Comparison of ENCODE assay signal across 1 cellular context in the genomic region with DNA sequence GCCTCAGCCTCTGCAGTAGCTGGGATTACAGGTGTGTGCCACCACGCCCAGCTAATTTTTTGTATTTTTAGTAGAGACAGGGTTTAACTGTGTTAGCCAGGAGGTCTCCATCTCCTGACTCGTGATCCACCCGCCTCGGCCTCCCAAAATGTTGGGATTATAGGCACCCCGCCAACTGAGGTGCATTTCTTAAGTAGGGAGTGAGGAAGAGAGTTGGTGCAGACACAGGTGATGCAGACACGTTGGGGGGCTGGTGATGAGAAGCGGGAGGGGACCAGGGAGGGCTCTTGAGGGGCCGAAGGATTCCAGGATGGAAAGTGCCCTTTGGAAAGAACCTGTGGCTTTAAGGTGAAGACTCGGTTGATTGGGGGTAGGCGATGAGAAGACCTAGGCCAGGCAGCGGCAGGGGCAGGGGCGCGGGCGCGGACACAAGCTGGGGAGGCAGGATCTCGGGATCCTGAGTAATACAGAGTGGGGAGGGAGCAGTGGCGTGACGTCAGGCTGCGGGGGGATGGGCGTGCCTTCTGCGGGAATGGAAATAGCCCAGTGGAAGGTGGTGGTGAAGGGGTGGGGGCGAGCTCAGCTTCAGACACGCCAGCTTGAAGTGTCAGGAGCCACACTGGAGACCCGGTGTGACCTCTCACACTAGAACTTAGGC.
TF ChIP-seq lines count a peak whose summit lies in the region.

No MANE protein-coding gene starts in this region.

TF ChIP-seq in K562, 482 proteins besides CTCF, POLR2A, EP300 and RAD21 (continued from another document):
- TF ChIP-seq, protein P1, sequence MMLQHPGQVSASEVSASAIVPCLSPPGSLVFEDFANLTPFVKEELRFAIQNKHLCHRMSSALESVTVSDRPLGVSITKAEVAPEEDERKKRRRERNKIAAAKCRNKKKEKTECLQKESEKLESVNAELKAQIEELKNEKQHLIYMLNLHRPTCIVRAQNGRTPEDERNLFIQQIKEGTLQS (IDR thresholded peaks at IDR 0.05), result peak; percentile 83
- TF ChIP-seq, protein P1 (CRISPR knock-in tag; conservative IDR thresholded peaks at IDR 0.05), result no peak
- TF ChIP-seq JUN (IDR thresholded peaks at IDR 0.05; ENCODE audit: borderline replicate concordance, low read depth, low read length) (peak; percentile 66; the same call in 1 of the 2 replicates), JUN (CRISPR knock-in tag; IDR thresholded peaks at IDR 0.05; ENCODE audit: borderline replicate concordance) (no peak), RFX7 (CRISPR knock-in tag; IDR thresholded peaks at IDR 0.05) (no peak), ATF7 (IDR thresholded peaks at IDR 0.05) (peak; percentile 89), JUND (IDR thresholded peaks at IDR 0.05; ENCODE audit: borderline replicate concordance, low read depth, low read length) (peak; percentile 89), JUND (tag; IDR thresholded peaks at IDR 0.05; ENCODE audit: borderline replicate concordance, low read depth, low read length) (peak; percentile 70; the same call in 1 of the 3 replicates), ETS2 (tag; IDR thresholded peaks at IDR 0.05; ENCODE audit: borderline replicate concordance, poor library complexity, severe bottlenecking) (no peak), CHCHD3 (CRISPR knock-in tag; IDR thresholded peaks at IDR 0.05) (no peak), NRF1 (conservative IDR thresholded peaks at IDR 0.05 in 1 of 2, IDR thresholded peaks at IDR 0.05 in 1 of 2) (peak; percentile 18 to 36; a peak in 2 of 4 replicates), FIP1L1 (IDR thresholded peaks at IDR 0.05; ENCODE audit: low read depth, low read length, poor library complexity, severe bottlenecking) (no peak), TOE1 (IDR thresholded peaks at IDR 0.05; ENCODE audit: borderline replicate concordance) (no peak; the same call in none of the 2 replicates), TOE1 (CRISPR knock-in tag; IDR thresholded peaks at IDR 0.05; ENCODE audit: borderline replicate concordance, low read depth) (0 out of 2 replicates have a peak, but pooled peaks have one; percentile 27), POLR2G (IDR thresholded peaks at IDR 0.05; ENCODE audit: low read depth, low read length) (0 out of 2 replicates have a peak, but pooled peaks have one; percentile 29), FOXK2 (conservative IDR thresholded peaks at IDR 0.05 in 1 of 2, IDR thresholded peaks at IDR 0.05 in 1 of 2; ENCODE audit: low read depth in 2 of 2) (peak; percentile 39 to 50; a peak in 1 of 4 replicates), HDAC1 (IDR thresholded peaks at IDR 0.05) (0 out of 4 replicates have a peak, but pooled peaks of 1 of the 2 experiments have one; percentile 10), CHD2 (IDR thresholded peaks at IDR 0.05; ENCODE audit: low read depth, low read length) (peak; percentile 73), RCOR1 (IDR thresholded peaks at IDR 0.05; ENCODE audit: borderline replicate concordance in 1 of 2, low read depth in 2 of 2, low read length in 2 of 2) (no peak; a peak in 1 of 4 replicates), YY1 (IDR thresholded peaks at IDR 0.05; ENCODE audit: borderline replicate concordance in 1 of 3, control insufficient read depth in 1 of 3, extremely low read depth in 1 of 3, insufficient read depth in 3 of 3, insufficient read length in 1 of 3, insufficient replicate concordance in 2 of 3, low read depth in 1 of 3, low read length in 2 of 3) (peak in 1 of 3 experiments; percentile 7), PHF21A (IDR thresholded peaks at IDR 0.05; ENCODE audit: borderline replicate concordance, low read depth) (0 out of 2 replicates have a peak, but pooled peaks have one; percentile 38), SREBF1 (IDR thresholded peaks at IDR 0.05; ENCODE audit: borderline replicate concordance, low read depth, low read length) (no peak), NFRKB (IDR thresholded peaks at IDR 0.05; ENCODE audit: low read depth) (0 out of 2 replicates have a peak, but pooled peaks have one; percentile 29)
- TF ChIP-seq, protein P2, sequence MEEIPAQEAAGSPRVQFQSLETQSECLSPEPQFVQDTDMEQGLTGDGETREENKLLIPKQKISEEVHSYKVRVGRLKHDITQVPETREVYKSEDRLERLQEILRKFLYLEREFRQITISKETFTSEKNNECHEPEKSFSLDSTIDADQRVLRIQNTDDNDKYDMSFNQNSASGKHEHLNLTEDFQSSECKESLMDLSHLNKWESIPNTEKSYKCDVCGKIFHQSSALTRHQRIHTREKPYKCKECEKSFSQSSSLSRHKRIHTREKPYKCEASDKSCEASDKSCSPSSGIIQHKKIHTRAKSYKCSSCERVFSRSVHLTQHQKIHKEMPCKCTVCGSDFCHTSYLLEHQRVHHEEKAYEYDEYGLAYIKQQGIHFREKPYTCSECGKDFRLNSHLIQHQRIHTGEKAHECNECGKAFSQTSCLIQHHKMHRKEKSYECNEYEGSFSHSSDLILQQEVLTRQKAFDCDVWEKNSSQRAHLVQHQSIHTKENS (CRISPR knock-in tag; IDR thresholded peaks at IDR 0.05), result no peak
- TF ChIP-seq, protein P3, sequence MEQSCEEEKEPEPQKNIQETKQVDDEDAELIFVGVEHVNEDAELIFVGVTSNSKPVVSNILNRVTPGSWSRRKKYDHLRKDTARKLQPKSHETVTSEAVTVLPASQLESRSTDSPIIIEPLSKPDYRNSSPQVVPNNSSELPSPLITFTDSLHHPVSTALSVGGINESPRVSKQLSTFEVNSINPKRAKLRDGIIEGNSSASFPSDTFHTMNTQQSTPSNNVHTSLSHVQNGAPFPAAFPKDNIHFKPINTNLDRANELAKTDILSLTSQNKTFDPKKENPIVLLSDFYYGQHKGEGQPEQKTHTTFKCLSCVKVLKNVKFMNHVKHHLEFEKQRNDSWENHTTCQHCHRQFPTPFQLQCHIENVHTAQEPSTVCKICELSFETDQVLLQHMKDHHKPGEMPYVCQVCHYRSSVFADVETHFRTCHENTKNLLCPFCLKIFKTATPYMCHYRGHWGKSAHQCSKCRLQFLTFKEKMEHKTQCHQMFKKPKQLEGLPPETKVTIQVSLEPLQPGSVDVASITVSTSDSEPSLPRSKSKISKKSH (CRISPR knock-in tag; IDR thresholded peaks at IDR 0.05), result no peak
- TF ChIP-seq, protein P4, sequence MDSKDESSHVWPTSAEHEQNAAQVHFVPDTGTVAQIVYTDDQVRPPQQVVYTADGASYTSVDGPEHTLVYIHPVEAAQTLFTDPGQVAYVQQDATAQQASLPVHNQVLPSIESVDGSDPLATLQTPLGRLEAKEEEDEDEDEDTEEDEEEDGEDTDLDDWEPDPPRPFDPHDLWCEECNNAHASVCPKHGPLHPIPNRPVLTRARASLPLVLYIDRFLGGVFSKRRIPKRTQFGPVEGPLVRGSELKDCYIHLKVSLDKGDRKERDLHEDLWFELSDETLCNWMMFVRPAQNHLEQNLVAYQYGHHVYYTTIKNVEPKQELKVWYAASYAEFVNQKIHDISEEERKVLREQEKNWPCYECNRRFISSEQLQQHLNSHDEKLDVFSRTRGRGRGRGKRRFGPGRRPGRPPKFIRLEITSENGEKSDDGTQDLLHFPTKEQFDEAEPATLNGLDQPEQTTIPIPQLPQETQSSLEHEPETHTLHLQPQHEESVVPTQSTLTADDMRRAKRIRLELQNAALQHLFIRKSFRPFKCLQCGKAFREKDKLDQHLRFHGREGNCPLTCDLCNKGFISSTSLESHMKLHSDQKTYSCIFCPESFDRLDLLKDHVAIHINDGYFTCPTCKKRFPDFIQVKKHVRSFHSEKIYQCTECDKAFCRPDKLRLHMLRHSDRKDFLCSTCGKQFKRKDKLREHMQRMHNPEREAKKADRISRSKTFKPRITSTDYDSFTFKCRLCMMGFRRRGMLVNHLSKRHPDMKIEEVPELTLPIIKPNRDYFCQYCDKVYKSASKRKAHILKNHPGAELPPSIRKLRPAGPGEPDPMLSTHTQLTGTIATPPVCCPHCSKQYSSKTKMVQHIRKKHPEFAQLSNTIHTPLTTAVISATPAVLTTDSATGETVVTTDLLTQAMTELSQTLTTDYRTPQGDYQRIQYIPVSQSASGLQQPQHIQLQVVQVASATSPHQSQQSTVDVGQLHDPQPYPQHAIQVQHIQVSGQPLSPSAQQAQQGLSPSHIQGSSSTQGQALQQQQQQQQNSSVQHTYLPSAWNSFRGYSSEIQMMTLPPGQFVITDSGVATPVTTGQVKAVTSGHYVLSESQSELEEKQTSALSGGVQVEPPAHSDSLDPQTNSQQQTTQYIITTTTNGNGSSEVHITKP (IDR thresholded peaks at IDR 0.05; ENCODE audit: partially characterized antibody), result peak; percentile 69
- TF ChIP-seq, protein P5, sequence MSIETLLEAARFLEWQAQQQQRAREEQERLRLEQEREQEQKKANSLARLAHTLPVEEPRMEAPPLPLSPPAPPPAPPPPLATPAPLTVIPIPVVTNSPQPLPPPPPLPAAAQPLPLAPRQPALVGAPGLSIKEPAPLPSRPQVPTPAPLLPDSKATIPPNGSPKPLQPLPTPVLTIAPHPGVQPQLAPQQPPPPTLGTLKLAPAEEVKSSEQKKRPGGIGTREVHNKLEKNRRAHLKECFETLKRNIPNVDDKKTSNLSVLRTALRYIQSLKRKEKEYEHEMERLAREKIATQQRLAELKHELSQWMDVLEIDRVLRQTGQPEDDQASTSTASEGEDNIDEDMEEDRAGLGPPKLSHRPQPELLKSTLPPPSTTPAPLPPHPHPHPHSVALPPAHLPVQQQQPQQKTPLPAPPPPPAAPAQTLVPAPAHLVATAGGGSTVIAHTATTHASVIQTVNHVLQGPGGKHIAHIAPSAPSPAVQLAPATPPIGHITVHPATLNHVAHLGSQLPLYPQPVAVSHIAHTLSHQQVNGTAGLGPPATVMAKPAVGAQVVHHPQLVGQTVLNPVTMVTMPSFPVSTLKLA (conservative IDR thresholded peaks at IDR 0.05), result 0 out of 4 replicates have a peak, but pooled peaks of 1 of the 2 experiments have one; percentile 24
- TF ChIP-seq, protein P6, sequence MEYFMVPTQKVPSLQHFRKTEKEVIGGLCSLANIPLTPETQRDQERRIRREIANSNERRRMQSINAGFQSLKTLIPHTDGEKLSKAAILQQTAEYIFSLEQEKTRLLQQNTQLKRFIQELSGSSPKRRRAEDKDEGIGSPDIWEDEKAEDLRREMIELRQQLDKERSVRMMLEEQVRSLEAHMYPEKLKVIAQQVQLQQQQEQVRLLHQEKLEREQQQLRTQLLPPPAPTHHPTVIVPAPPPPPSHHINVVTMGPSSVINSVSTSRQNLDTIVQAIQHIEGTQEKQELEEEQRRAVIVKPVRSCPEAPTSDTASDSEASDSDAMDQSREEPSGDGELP (CRISPR knock-in tag; IDR thresholded peaks at IDR 0.05; ENCODE audit: borderline replicate concordance), result peak; percentile 48; the same call in 1 of the 2 replicates
- TF ChIP-seq, protein P7, sequence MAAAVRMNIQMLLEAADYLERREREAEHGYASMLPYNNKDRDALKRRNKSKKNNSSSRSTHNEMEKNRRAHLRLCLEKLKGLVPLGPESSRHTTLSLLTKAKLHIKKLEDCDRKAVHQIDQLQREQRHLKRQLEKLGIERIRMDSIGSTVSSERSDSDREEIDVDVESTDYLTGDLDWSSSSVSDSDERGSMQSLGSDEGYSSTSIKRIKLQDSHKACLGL (CRISPR knock-in tag; IDR thresholded peaks at IDR 0.05; ENCODE audit: borderline replicate concordance, poor library complexity, severe bottlenecking), result no peak
- TF ChIP-seq, protein P8, sequence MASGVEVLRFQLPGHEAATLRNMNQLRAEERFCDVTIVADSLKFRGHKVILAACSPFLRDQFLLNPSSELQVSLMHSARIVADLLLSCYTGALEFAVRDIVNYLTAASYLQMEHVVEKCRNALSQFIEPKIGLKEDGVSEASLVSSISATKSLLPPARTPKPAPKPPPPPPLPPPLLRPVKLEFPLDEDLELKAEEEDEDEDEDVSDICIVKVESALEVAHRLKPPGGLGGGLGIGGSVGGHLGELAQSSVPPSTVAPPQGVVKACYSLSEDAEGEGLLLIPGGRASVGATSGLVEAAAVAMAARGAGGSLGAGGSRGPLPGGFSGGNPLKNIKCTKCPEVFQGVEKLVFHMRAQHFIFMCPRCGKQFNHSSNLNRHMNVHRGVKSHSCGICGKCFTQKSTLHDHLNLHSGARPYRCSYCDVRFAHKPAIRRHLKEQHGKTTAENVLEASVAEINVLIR (CRISPR knock-in tag; IDR thresholded peaks at IDR 0.05), result peak; percentile 52; the same call in 1 of the 2 replicates
- TF ChIP-seq, protein P9, sequence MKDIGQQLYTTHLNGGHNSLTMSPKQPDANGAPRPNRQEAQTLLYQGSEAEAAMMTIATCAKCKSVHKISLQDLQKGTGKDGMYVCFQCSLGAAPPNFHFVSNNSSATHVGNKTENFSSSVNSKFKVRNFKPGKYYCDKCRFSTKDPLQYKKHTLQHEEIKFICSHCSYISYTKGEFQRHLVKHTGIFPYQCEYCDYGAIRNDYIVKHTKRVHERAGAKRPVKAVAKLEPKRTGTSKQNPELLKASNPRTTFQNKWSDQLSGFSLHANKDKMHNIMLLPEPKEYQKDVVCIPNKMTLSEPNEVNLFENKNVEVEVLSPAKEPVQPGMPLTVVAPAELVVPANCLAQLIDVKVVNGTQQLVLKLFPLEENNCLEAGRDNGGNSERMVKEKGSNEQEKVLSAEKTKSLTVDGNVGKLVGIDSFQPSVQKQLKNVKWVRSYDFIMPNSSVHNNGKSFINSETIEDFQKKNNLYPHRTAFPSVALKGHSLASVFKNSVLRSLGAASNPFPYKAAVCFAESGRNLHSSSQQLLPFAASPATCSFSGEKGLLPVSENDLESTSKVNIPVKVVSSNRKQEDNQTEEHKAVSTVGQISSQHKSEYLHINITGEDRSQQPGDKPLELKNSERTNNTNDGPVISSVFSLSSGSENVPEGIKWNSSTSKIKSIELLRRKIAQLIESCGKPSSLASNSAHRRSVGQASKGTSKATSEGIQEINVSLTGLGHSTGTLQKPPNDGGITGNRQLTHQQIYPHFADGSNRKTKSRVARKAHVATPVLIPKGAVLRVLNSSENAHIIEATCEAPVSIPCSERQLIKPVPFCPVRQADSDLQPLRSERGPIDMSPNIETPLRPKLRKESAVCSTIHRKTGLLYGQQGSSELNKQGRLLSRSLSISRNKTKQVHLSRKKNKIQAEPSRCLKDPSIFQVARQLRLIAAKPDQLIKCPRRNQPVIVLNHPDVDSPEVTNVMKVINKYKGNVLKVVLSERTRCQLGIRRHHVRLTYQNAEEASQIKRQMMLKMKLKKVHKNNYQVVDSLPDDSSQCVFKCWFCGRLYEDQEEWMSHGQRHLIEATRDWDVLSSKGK (CRISPR knock-in tag; IDR thresholded peaks at IDR 0.05), result no peak
TF ChIP-seq in K562: peak in this region for 41.
